In the genomic region with DNA sequence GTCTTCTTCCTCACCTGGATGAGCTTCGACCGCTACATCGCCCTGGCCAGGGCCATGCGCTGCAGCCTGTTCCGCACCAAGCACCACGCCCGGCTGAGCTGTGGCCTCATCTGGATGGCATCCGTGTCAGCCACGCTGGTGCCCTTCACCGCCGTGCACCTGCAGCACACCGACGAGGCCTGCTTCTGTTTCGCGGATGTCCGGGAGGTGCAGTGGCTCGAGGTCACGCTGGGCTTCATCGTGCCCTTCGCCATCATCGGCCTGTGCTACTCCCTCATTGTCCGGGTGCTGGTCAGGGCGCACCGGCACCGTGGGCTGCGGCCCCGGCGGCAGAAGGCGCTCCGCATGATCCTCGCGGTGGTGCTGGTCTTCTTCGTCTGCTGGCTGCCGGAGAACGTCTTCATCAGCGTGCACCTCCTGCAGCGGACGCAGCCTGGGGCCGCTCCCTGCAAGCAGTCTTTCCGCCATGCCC, we compare ENCODE assay signal across 1 cellular context.
TF ChIP-seq lines count a peak whose summit lies in the region.

No MANE protein-coding gene starts in this region.

TF ChIP-seq in GM23338, 12 proteins besides CTCF, POLR2A, EP300 and RAD21 (continued from another document):
- no peak for TF ChIP-seq ETS1 (IDR thresholded peaks at IDR 0.05)
- TF ChIP-seq ZNF331 (CRISPR knock-in tag; IDR thresholded peaks at IDR 0.05; ENCODE audit: low read depth): no peak
- no peak for TF ChIP-seq EZH2phosphoT487 (IDR thresholded peaks at IDR 0.05; ENCODE audit: unreplicated experiment)
- no peak for TF ChIP-seq ZNF114 (CRISPR knock-in tag; IDR thresholded peaks at IDR 0.05)
- no peak for TF ChIP-seq EZH2 (IDR thresholded peaks at IDR 0.05; ENCODE audit: low read depth, unreplicated experiment)
- TF ChIP-seq, protein P1, sequence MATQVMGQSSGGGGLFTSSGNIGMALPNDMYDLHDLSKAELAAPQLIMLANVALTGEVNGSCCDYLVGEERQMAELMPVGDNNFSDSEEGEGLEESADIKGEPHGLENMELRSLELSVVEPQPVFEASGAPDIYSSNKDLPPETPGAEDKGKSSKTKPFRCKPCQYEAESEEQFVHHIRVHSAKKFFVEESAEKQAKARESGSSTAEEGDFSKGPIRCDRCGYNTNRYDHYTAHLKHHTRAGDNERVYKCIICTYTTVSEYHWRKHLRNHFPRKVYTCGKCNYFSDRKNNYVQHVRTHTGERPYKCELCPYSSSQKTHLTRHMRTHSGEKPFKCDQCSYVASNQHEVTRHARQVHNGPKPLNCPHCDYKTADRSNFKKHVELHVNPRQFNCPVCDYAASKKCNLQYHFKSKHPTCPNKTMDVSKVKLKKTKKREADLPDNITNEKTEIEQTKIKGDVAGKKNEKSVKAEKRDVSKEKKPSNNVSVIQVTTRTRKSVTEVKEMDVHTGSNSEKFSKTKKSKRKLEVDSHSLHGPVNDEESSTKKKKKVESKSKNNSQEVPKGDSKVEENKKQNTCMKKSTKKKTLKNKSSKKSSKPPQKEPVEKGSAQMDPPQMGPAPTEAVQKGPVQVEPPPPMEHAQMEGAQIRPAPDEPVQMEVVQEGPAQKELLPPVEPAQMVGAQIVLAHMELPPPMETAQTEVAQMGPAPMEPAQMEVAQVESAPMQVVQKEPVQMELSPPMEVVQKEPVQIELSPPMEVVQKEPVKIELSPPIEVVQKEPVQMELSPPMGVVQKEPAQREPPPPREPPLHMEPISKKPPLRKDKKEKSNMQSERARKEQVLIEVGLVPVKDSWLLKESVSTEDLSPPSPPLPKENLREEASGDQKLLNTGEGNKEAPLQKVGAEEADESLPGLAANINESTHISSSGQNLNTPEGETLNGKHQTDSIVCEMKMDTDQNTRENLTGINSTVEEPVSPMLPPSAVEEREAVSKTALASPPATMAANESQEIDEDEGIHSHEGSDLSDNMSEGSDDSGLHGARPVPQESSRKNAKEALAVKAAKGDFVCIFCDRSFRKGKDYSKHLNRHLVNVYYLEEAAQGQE (IDR thresholded peaks at IDR 0.05; ENCODE audit: unreplicated experiment): no peak
